In genomic region chr1:37157634-37158033, GRCh38 we compare ENCODE assay signal across 19 cellular contexts.
A peak's percentile ranks its signal among the peaks of the same experiment; 100 is the strongest.
DNase-seq lines count a peak whose midpoint lies in the region; ATAC-seq and TF ChIP-seq lines count a peak whose summit lies in the region.
"Had no signal": no experiment of that assay in that cellular context is flagged by ENCODE, and none has a peak within 500 bp of the region (broad histone marks: within the 10 kb centered on the region; RNA-seq: fewer than 3 reads in every experiment).

No MANE protein-coding gene starts in this region.

- peak; percentile 11 for DNase-seq in activated CD8-positive, alpha-beta memory T cell treated with anti-CD3 and anti-CD28 coated beads for 24 hours
- no peak for DNase-seq in activated CD8-positive, alpha-beta memory T cell treated with anti-CD3 and anti-CD28 coated beads, Interleukin-2, amount 50 U/mL, for 48 hours
- DNase-seq in head of caudate nucleus (peak in 30 of 42 donors; percentile 23 to 83 (median 55)), pons (ENCODE audit: low spot score) (peak; percentile 78), type B pancreatic cell (ENCODE audit: extremely low spot score, unreplicated experiment) (peak; percentile 8), OCI-LY7 (ENCODE audit: low spot score) (no peak), NCI-H2227 (lab: John Stamatoyannopoulos, UW; ENCODE audit: unreplicated experiment) (no peak), WTC11 (ENCODE audit: low spot score) (no peak)
- DNase-seq: BE2C; Calu3; CD4-positive, alpha-beta T cell; DMS79; HFFc6; KG1; NCI-H1417 treated with DMSO at 0.1 percent for 48 hours; NCI-H2029 treated with DMSO at 0.1 percent for 48 hours; NCI-H524 treated with DMSO at 0.1 percent for 48 hours had no signal

- no peaks in the 10 kb centered on the region for H3K79me2 ChIP-seq in OCI-LY7 (ENCODE audit: insufficient read depth, low read depth, low read length)

- H3K4me3 Mint-ChIP-seq in type B pancreatic cell (no peak overlapping the region), WTC11 (no peak overlapping the region)
- H3K4me3 Mint-ChIP-seq: CD4-positive, alpha-beta T cell; HFFc6 had no signal

- no TSS peak for BruUV-seq in OCI-LY7 (replicated peaks; lab: Mats Ljungman, UMichigan)

- CTCF ChIA-PET in OCI-LY7 (lab: Charles Lee; ENCODE audit: unreplicated experiment) (no interaction called here), WTC11 (lab: Charles Lee) (no interaction called here)

- POLR2A ChIA-PET in OCI-LY7 (lab: Charles Lee) = no interaction called here
- POLR2A ChIA-PET in WTC11 (lab: Charles Lee) = no interaction called here

- H3K9me2 ChIP-seq in OCI-LY7 (ENCODE audit: insufficient read depth, low read length) = no peaks in the 10 kb centered on the region

- H3K36me3 ChIP-seq in OCI-LY7 (ENCODE audit: insufficient read depth, low read length) = no peaks in the 10 kb centered on the region
- H3K36me3 ChIP-seq: BE2C had no signal

- intact Hi-C loops in head of caudate nucleus (cut with DNase I) (no loop called here), OCI-LY7 (cut with micrococcal nuclease; ENCODE audit: unreplicated experiment) (no loop called here)

- H3K4me1 ChIP-seq in OCI-LY7 (ENCODE audit: insufficient read depth, low read length, poor library complexity, severe bottlenecking) = no peaks in the 10 kb centered on the region
- H3K4me1 ChIP-seq: BE2C had no signal

- H3K4me2 ChIP-seq in OCI-LY7 (ENCODE audit: low read length) = no peak overlapping the region

- H3K27ac Mint-ChIP-seq in type B pancreatic cell (no peak overlapping the region), WTC11 (no peak overlapping the region)
- H3K27ac Mint-ChIP-seq: CD4-positive, alpha-beta T cell; HFFc6 had no signal

- H3K9me3 Mint-ChIP-seq in type B pancreatic cell (peaks cover 8% of the 10 kb centered on the region), WTC11 (peaks cover 41% of the 10 kb centered on the region)

- peaks cover 29% of the 10 kb centered on the region for H3K27me3 Mint-ChIP-seq in type B pancreatic cell
- H3K27me3 Mint-ChIP-seq in WTC11 (ENCODE audit: low read depth) = peaks cover 25% of the 10 kb centered on the region

- no peak overlapping the region for H2AFZ ChIP-seq in OCI-LY7 (ENCODE audit: low read length)

- H3K9me3 ChIP-seq in OCI-LY7 (ENCODE audit: low read length) = no peaks in the 10 kb centered on the region
- H3K9me3 ChIP-seq: BE2C had no signal

- TF ChIP-seq CTCF in type B pancreatic cell (conservative IDR thresholded peaks at IDR 0.05) (no peak), OCI-LY7 (conservative IDR thresholded peaks at IDR 0.05; ENCODE audit: low read length) (no peak), WTC11 (IDR thresholded peaks at IDR 0.05) (no peak)

- no peaks in the 10 kb centered on the region for H3K36me3 Mint-ChIP-seq in type B pancreatic cell
- peaks cover 9% of the 10 kb centered on the region; the same call in 1 of the 2 replicates for H3K36me3 Mint-ChIP-seq in WTC11

- no peak overlapping the region for H3K4me3 ChIP-seq in OCI-LY7 (ENCODE audit: low read depth, low read length, poor library complexity, severe bottlenecking)

- H4K20me1 ChIP-seq in OCI-LY7 (ENCODE audit: insufficient read depth, low read length) = no peaks in the 10 kb centered on the region

- H3K4me1 Mint-ChIP-seq in type B pancreatic cell (ENCODE audit: unreplicated experiment) (no peaks in the 10 kb centered on the region), WTC11 (no peaks in the 10 kb centered on the region)

- H3K27ac ChIP-seq in OCI-LY7 (ENCODE audit: low read depth, low read length, poor library complexity, severe bottlenecking) = no peak overlapping the region
- H3K27ac ChIP-seq: 22Rv1 had no signal

- no peak for ATAC-seq in WTC11
- ATAC-seq: HepG2 had no signal

TF ChIP-seq in WTC11, 78 proteins besides CTCF, POLR2A, EP300 and RAD21 (continues in another document):
- TF ChIP-seq FOXP1 (CRISPR knock-in tag; IDR thresholded peaks at IDR 0.05; ENCODE audit: borderline replicate concordance) (no peak), RELA (CRISPR knock-in tag; IDR thresholded peaks at IDR 0.05; ENCODE audit: borderline replicate concordance) (no peak), MLX (CRISPR knock-in tag; IDR thresholded peaks at IDR 0.05) (no peak), ZMAT4 (CRISPR knock-in tag; IDR thresholded peaks at IDR 0.05) (no peak), IRF1 (CRISPR knock-in tag; IDR thresholded peaks at IDR 0.05) (no peak), TCF7 (CRISPR knock-in tag; IDR thresholded peaks at IDR 0.05; ENCODE audit: low read depth) (no peak), MYBL2 (CRISPR knock-in tag; IDR thresholded peaks at IDR 0.05) (no peak), CREB1 (CRISPR knock-in tag; IDR thresholded peaks at IDR 0.05) (no peak), TEAD1 (CRISPR knock-in tag; IDR thresholded peaks at IDR 0.05) (no peak), PRDM15 (CRISPR knock-in tag; IDR thresholded peaks at IDR 0.05) (no peak), NR3C1 (CRISPR knock-in tag; conservative IDR thresholded peaks at IDR 0.05; ENCODE audit: low read depth) (no peak), ZNF532 (CRISPR knock-in tag; IDR thresholded peaks at IDR 0.05; ENCODE audit: borderline replicate concordance) (no peak)

Comparison
In these comparisons a context has a peak if more than half of its experiments do, and no peak if none do; other contexts are left out.
1. DNase-seq: peak in activated CD8-positive, alpha-beta memory T cell treated with anti-CD3 and anti-CD28 coated beads for 24 hours (single experiment), head of caudate nucleus (30 of 42), pons (single experiment) and type B pancreatic cell (single experiment); none in activated CD8-positive, alpha-beta memory T cell treated with anti-CD3 and anti-CD28 coated beads, Interleukin-2, amount 50 U/mL, for 48 hours (single experiment), OCI-LY7 (single experiment), NCI-H2227 (single experiment) and WTC11 (single experiment).